26 cellular contexts compared by ENCODE assay signal in genomic region chr5:112772095-112772494, GRCh38. TPM values are rescaled to one million over a fixed set of nuclear protein-coding genes. Genes with fewer than 3 reads are reported as not detected.
DNase-seq lines count a peak whose midpoint lies in the region; ATAC-seq and FAIRE-seq lines count a peak whose summit lies in the region.
"Had no signal": no experiment of that assay in that cellular context is flagged by ENCODE, and none has a peak within 500 bp of the region (broad histone marks: within the 10 kb centered on the region; RNA-seq: fewer than 3 reads in every experiment).

No MANE protein-coding gene starts in this region.

- H3K9ac ChIP-seq in skeletal muscle satellite cell (ENCODE audit: low read depth, low read length) = no peak overlapping the region
- H3K9ac ChIP-seq: SK-N-SH had no signal

- H3K9me3 ChIP-seq in SJSA1 (replicated peaks) (no peaks in the 10 kb centered on the region), skeletal muscle satellite cell (replicated peaks; ENCODE audit: low read length) (no peaks in the 10 kb centered on the region)
- H3K9me3 ChIP-seq: heart left ventricle, SK-N-SH, testis had no signal

- H3K36me3 Mint-ChIP-seq in activated CD8-positive, alpha-beta memory T cell treated with anti-CD3 and anti-CD28 coated beads, Interleukin-2, amount 10 ng/mL, durations not matched to agents 7 days and 5 days = peaks cover 12% of the 10 kb centered on the region

- H3K27me3 ChIP-seq in SJSA1 (replicated peaks) (no peaks in the 10 kb centered on the region), skeletal muscle satellite cell (ENCODE audit: control insufficient read depth, insufficient read depth, low read length) (no peaks in the 10 kb centered on the region)
- H3K27me3 ChIP-seq: heart left ventricle, testis had no signal

- H3K4me3 ChIP-seq in SJSA1 (no peak overlapping the region), skeletal muscle satellite cell (ENCODE audit: low read length) (no peak overlapping the region)
- H3K4me3 ChIP-seq: heart left ventricle, PC-9, smooth muscle cell, testis had no signal

- peaks cover 12% of the 10 kb centered on the region for H3K4me1 ChIP-seq in SJSA1 (replicated peaks)
- H3K4me1 ChIP-seq in skeletal muscle satellite cell (ENCODE audit: control insufficient read depth, insufficient read depth, low read length) = peaks cover 25% of the 10 kb centered on the region
- H3K4me1 ChIP-seq: heart left ventricle, testis had no signal

- no peaks in the 10 kb centered on the region for H3K9me3 Mint-ChIP-seq in activated CD8-positive, alpha-beta memory T cell treated with anti-CD3 and anti-CD28 coated beads, Interleukin-2, amount 10 ng/mL, durations not matched to agents 7 days and 5 days (ENCODE audit: low read depth)
- H3K9me3 Mint-ChIP-seq: immature natural killer cell; naive thymus-derived CD4-positive, alpha-beta T cell had no signal

- H3K36me3 ChIP-seq in SJSA1 = peaks cover 20% of the 10 kb centered on the region
- peaks cover 22% of the 10 kb centered on the region for H3K36me3 ChIP-seq in skeletal muscle satellite cell (ENCODE audit: insufficient read depth, low read length)

- no peak for DNase-seq in activated CD8-positive, alpha-beta memory T cell treated with anti-CD3 and anti-CD28 coated beads, Interleukin-2, amount 10 ng/mL, durations not matched to agents 7 days and 5 days
- DNase-seq in activated CD8-positive, alpha-beta memory T cell treated with anti-CD3 and anti-CD28 coated beads, Interleukin-2, amount 50 U/mL, for 48 hours = no peak
- DNase-seq in SJSA1 (ENCODE audit: low read depth in 1 of 2, low spot score in 2 of 2) (no peak), fibroblast of peridontal ligament (ENCODE audit: extremely low read depth) (peak; percentile 40), SIG-M5 (lab: John Stamatoyannopoulos, UW) (no peak), HTR-8/SVneo (ENCODE audit: insufficient read length, low spot score) (no peak)
- DNase-seq: activated CD8-positive, alpha-beta memory T cell treated with anti-CD3 and anti-CD28 coated beads, Interleukin-2, amount 50 U/mL, for 4 hours; activated naive CD4-positive, alpha-beta T cell treated with Interleukin-2 at 50 U/mL for 16 hours; dermis blood vessel endothelial cell; heart left ventricle; immature natural killer cell; naive thymus-derived CD4-positive, alpha-beta T cell; NCI-H1436; NCI-H2171 treated with DMSO at 0.1 percent for 48 hours; NCI-H774; PC-9; posterior cingulate gyrus; SK-N-SH; stimulated activated CD4-positive, alpha-beta T cell treated with anti-CD3 and anti-CD28 coated beads, Interleukin-4, amount 100 ng/mL, for 24 hours; T1000; testis had no signal

- no peaks in the 10 kb centered on the region for H3K27me3 Mint-ChIP-seq in activated CD8-positive, alpha-beta memory T cell treated with anti-CD3 and anti-CD28 coated beads, Interleukin-2, amount 10 ng/mL, durations not matched to agents 7 days and 5 days
- H3K27me3 Mint-ChIP-seq: naive thymus-derived CD4-positive, alpha-beta T cell had no signal

- peak; percentile 51 for ATAC-seq in activated CD8-positive, alpha-beta memory T cell treated with anti-CD3 and anti-CD28 coated beads, Interleukin-2, amount 10 ng/mL, durations not matched to agents 7 days and 5 days
- no peak for ATAC-seq in GM21447 (IDR thresholded peaks at IDR 0.05; ENCODE audit: unreplicated experiment)
- ATAC-seq: heart left ventricle; naive thymus-derived CD4-positive, alpha-beta T cell had no signal

- peak overlapping the region; percentile 49 for H3K4me2 ChIP-seq in skeletal muscle satellite cell (ENCODE audit: low read length)
- H3K4me2 ChIP-seq: PC-9, SK-N-SH, smooth muscle cell had no signal

- CTCF ChIA-PET in activated CD8-positive, alpha-beta memory T cell treated with anti-CD3 and anti-CD28 coated beads, Interleukin-2, amount 10 ng/mL, durations not matched to agents 7 days and 5 days (lab: Charles Lee) = interaction anchor here (1.2 kb wide), 1 partner anchor 148 kb away, joined by 3 read pairs; no protein-coding TSS in a partner anchor

- H3K27ac Mint-ChIP-seq in activated CD8-positive, alpha-beta memory T cell treated with anti-CD3 and anti-CD28 coated beads, Interleukin-2, amount 10 ng/mL, durations not matched to agents 7 days and 5 days = no peak overlapping the region
- H3K27ac Mint-ChIP-seq: naive thymus-derived CD4-positive, alpha-beta T cell had no signal

- peak overlapping the region; percentile 0; the same call in 1 of the 2 replicates for H3K27ac ChIP-seq in SJSA1
- H3K27ac ChIP-seq: C4-2B, heart left ventricle, PC-9, testis had no signal

- no peaks in the 10 kb centered on the region for H3K4me1 Mint-ChIP-seq in activated CD8-positive, alpha-beta memory T cell treated with anti-CD3 and anti-CD28 coated beads, Interleukin-2, amount 10 ng/mL, durations not matched to agents 7 days and 5 days
- H3K4me1 Mint-ChIP-seq: immature natural killer cell had no signal

- no peak overlapping the region for H3K4me3 Mint-ChIP-seq in activated CD8-positive, alpha-beta memory T cell treated with anti-CD3 and anti-CD28 coated beads, Interleukin-2, amount 10 ng/mL, durations not matched to agents 7 days and 5 days
- H3K4me3 Mint-ChIP-seq: immature natural killer cell; naive thymus-derived CD4-positive, alpha-beta T cell had no signal

- FAIRE-seq in HTR-8/SVneo (lab: Jason Lieb, UNC) = no peak
- FAIRE-seq: A204.1 had no signal

RNA-seq across cellular contexts. Expression of gene APC, which starts 34.4 kb away (rescaled TPM):
- total RNA-seq in activated CD8-positive, alpha-beta memory T cell treated with anti-CD3 and anti-CD28 coated beads, Interleukin-2, amount 10 ng/mL, durations not matched to agents 7 days and 5 days = 10 to 100 TPM; 22.9 to 26.2 TPM
- 29.3 and 44.7 TPM in 2 replicates for total RNA-seq in SJSA1 (2014; rRNA removed; shearing (Covaris generic))
- total RNA-seq in skeletal muscle satellite cell (2012; rRNA removed) = 48.2 and 56.6 TPM in 2 replicates
